ENCODE assay signal across 1 cellular context in genomic region chr1:16162163-16162822, GRCh38.
TF ChIP-seq lines count a peak whose summit lies in the region.

No MANE protein-coding gene starts in this region.

TF ChIP-seq in IMR-90, 13 proteins besides CTCF, POLR2A, EP300 and RAD21 (continued from another document):
- TF ChIP-seq ELK1 (IDR thresholded peaks at IDR 0.05; ENCODE audit: borderline replicate concordance, low read depth, low read length) (no peak), NFE2L2 (IDR thresholded peaks at IDR 0.05; ENCODE audit: low read depth, low read length) (no peak), BHLHE40 (IDR thresholded peaks at IDR 0.05; ENCODE audit: low read depth, low read length) (no peak), USF2 (IDR thresholded peaks at IDR 0.05; ENCODE audit: low read depth, low read length) (no peak), MAFK (IDR thresholded peaks at IDR 0.05; ENCODE audit: low read depth, low read length) (no peak), RFX5 (IDR thresholded peaks at IDR 0.05; ENCODE audit: low read depth, low read length) (no peak), MXI1 (IDR thresholded peaks at IDR 0.05; ENCODE audit: borderline replicate concordance, low read depth, low read length) (no peak), CHD1 (IDR thresholded peaks at IDR 0.05; ENCODE audit: low read depth, low read length) (no peak), RCOR1 (IDR thresholded peaks at IDR 0.05; ENCODE audit: insufficient replicate concordance, low read length) (no peak), MAZ (IDR thresholded peaks at IDR 0.05; ENCODE audit: borderline replicate concordance, low read depth, low read length) (no peak), SMC3 (IDR thresholded peaks at IDR 0.05; ENCODE audit: low read depth, low read length) (no peak)
